In the genomic region with DNA sequence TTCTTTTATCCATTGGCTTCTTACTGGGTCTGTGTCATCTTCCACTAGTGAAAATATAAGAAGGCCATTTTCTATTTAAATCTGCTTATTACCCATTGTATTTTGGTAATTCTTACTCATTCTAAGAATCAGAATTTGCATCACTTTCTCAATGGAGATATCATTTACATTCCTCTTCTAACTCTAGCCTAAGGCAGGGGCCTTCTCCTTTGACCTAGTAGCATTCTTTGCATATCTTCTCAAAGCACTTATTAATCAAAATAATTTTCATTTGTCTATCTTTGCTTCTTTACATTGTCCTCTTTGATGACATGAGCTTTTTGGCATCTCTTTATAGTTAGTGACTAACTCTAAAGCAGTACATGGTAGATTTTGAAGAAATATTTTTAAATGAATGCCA, we compare ENCODE assay signal across 1 cellular context.
TF ChIP-seq lines count a peak whose summit lies in the region.

No MANE protein-coding gene starts in this region.

TF ChIP-seq in SK-N-SH, 30 proteins besides CTCF, POLR2A, EP300 and RAD21 (continued from another document):
- TF ChIP-seq USF2 (IDR thresholded peaks at IDR 0.05; ENCODE audit: borderline replicate concordance, low read depth, low read length) (no peak), TCF12 (IDR thresholded peaks at IDR 0.05) (no peak), REST (IDR thresholded peaks at IDR 0.05; ENCODE audit: low read depth, low read length) (no peak), SIN3A (IDR thresholded peaks at IDR 0.05; ENCODE audit: borderline replicate concordance, low read depth, low read length) (no peak), GABPA (IDR thresholded peaks at IDR 0.05; ENCODE audit: low read depth) (no peak)
- TF ChIP-seq, protein P1, sequence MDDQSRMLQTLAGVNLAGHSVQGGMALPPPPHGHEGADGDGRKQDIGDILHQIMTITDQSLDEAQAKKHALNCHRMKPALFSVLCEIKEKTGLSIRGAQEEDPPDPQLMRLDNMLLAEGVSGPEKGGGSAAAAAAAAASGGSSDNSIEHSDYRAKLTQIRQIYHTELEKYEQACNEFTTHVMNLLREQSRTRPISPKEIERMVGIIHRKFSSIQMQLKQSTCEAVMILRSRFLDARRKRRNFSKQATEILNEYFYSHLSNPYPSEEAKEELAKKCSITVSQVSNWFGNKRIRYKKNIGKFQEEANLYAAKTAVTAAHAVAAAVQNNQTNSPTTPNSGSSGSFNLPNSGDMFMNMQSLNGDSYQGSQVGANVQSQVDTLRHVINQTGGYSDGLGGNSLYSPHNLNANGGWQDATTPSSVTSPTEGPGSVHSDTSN (IDR thresholded peaks at IDR 0.05): no peak; the same call in 1 of the 2 replicates
TF ChIP-seq in SK-N-SH: peak in this region for 0.
